Comparison of ENCODE assay signal across 1 cellular context in genomic region chr17:51166987-51167931, GRCh38.
TF ChIP-seq lines count a peak whose summit lies in the region.

No MANE protein-coding gene starts in this region.

TF ChIP-seq in GM12878, 131 proteins besides CTCF, POLR2A, EP300 and RAD21 (continued from another document):
- TF ChIP-seq E2F4 (IDR thresholded peaks at IDR 0.05; ENCODE audit: low read depth, low read length) (no peak), RBBP5 (conservative IDR thresholded peaks at IDR 0.05) (no peak), NFXL1 (IDR thresholded peaks at IDR 0.05; ENCODE audit: borderline replicate concordance) (no peak), CHD1 (IDR thresholded peaks at IDR 0.05; ENCODE audit: low read depth, low read length) (no peak), KLF5 (IDR thresholded peaks at IDR 0.05; ENCODE audit: partially characterized antibody) (no peak), BCL3 (IDR thresholded peaks at IDR 0.05; ENCODE audit: borderline replicate concordance, insufficient read depth, low read depth, low read length, poor library complexity, severe bottlenecking) (peak; percentile 6), FOXM1 (IDR thresholded peaks at IDR 0.05; ENCODE audit: low read depth, low read length) (0 out of 2 replicates have a peak, but pooled peaks have one; percentile 63), ZSCAN29 (IDR thresholded peaks at IDR 0.05) (no peak), SIX5 (IDR thresholded peaks at IDR 0.05; ENCODE audit: low read depth, low read length, severe bottlenecking) (no peak), IKZF1 (conservative IDR thresholded peaks at IDR 0.05) (peak; percentile 57; the same call in 1 of the 2 replicates), ATF7 (IDR thresholded peaks at IDR 0.05; ENCODE audit: low read depth) (no peak), POLR2AphosphoS2 (IDR thresholded peaks at IDR 0.05; ENCODE audit: low read depth, low read length) (no peak), YY1 (IDR thresholded peaks at IDR 0.05; ENCODE audit: low read depth, low read length) (peak; percentile 39; the same call in 1 of the 2 replicates), ZBTB11 (CRISPR knock-in tag; IDR thresholded peaks at IDR 0.05) (no peak), ZBTB33 (IDR thresholded peaks at IDR 0.05) (no peak), JUND (IDR thresholded peaks at IDR 0.05; ENCODE audit: low read depth, low read length) (no peak), SMARCA5 (IDR thresholded peaks at IDR 0.05) (peak; percentile 61; the same call in 1 of the 2 replicates), CUX1 (IDR thresholded peaks at IDR 0.05; ENCODE audit: insufficient replicate concordance, low read depth, low read length) (no peak), DPF2 (IDR thresholded peaks at IDR 0.05) (0 out of 2 replicates have a peak, but pooled peaks have one; percentile 12), KAT2A (conservative IDR thresholded peaks at IDR 0.05; ENCODE audit: control insufficient read depth, low read depth, low read length) (no peak)
